In the genomic region with DNA sequence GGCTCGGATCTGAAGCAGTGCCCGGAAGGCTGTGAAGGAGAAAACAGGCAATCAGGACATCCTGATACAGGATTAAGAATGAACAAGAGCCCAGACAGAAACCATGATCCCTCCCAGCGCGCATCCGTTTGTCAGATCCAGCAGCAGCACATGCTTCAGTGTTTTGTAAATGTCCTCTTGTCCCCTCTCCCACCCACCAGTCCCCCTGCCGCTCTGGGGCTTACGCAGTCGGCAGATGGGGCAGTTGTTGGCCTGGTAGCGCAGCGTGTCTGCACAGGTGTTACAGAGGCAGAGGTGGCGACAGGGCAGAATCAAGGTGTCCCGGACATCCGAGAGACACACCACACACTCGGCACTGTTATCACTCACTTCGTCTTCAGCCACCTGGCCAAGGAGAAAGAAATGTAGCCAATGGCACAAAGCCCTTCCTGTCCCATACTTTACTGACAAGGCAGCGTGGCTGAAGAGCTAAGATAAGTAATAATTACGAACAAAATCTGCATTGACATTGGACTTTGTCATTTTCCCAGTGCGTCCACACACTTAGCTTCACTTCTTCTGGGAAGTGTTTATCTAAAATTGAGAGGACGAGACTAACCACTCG, we compare ENCODE assay signal across 1 cellular context.
TF ChIP-seq lines count a peak whose summit lies in the region.

No MANE protein-coding gene starts in this region.

TF ChIP-seq in GM23338, 12 proteins besides CTCF, POLR2A, EP300 and RAD21 (continued from another document):
- TF ChIP-seq, protein P1, sequence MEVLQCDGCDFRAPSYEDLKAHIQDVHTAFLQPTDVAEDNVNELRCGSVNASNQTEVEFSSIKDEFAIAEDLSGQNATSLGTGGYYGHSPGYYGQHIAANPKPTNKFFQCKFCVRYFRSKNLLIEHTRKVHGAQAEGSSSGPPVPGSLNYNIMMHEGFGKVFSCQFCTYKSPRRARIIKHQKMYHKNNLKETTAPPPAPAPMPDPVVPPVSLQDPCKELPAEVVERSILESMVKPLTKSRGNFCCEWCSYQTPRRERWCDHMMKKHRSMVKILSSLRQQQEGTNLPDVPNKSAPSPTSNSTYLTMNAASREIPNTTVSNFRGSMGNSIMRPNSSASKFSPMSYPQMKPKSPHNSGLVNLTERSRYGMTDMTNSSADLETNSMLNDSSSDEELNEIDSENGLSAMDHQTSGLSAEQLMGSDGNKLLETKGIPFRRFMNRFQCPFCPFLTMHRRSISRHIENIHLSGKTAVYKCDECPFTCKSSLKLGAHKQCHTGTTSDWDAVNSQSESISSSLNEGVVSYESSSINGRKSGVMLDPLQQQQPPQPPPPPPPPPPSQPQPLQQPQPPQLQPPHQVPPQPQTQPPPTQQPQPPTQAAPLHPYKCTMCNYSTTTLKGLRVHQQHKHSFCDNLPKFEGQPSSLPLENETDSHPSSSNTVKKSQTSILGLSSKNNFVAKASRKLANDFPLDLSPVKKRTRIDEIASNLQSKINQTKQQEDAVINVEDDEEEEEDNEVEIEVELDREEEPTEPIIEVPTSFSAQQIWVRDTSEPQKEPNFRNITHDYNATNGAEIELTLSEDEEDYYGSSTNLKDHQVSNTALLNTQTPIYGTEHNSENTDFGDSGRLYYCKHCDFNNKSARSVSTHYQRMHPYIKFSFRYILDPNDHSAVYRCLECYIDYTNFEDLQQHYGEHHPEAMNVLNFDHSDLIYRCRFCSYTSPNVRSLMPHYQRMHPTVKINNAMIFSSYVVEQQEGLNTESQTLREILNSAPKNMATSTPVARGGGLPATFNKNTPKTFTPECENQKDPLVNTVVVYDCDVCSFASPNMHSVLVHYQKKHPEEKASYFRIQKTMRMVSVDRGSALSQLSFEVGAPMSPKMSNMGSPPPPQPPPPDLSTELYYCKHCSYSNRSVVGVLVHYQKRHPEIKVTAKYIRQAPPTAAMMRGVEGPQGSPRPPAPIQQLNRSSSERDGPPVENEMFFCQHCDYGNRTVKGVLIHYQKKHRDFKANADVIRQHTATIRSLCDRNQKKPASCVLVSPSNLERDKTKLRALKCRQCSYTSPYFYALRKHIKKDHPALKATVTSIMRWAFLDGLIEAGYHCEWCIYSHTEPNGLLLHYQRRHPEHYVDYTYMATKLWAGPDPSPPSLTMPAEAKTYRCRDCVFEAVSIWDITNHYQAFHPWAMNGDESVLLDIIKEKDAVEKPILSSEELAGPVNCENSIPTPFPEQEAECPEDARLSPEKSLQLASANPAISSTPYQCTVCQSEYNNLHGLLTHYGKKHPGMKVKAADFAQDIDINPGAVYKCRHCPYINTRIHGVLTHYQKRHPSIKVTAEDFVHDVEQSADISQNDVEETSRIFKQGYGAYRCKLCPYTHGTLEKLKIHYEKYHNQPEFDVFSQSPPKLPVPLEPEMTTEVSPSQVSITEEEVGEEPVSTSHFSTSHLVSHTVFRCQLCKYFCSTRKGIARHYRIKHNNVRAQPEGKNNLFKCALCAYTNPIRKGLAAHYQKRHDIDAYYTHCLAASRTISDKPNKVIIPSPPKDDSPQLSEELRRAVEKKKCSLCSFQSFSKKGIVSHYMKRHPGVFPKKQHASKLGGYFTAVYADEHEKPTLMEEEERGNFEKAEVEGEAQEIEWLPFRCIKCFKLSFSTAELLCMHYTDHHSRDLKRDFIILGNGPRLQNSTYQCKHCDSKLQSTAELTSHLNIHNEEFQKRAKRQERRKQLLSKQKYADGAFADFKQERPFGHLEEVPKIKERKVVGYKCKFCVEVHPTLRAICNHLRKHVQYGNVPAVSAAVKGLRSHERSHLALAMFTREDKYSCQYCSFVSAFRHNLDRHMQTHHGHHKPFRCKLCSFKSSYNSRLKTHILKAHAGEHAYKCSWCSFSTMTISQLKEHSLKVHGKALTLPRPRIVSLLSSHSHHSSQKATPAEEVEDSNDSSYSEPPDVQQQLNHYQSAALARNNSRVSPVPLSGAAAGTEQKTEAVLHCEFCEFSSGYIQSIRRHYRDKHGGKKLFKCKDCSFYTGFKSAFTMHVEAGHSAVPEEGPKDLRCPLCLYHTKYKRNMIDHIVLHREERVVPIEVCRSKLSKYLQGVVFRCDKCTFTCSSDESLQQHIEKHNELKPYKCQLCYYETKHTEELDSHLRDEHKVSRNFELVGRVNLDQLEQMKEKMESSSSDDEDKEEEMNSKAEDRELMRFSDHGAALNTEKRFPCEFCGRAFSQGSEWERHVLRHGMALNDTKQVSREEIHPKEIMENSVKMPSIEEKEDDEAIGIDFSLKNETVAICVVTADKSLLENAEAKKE (CRISPR knock-in tag; IDR thresholded peaks at IDR 0.05): no peak
